Comparison of ENCODE assay signal across 9 cellular contexts in genomic region chr11:38460901-38461300, GRCh38.
DNase-seq lines count a peak whose midpoint lies in the region; ATAC-seq and TF ChIP-seq lines count a peak whose summit lies in the region.
"Had no signal": no experiment of that assay in that cellular context is flagged by ENCODE, and none has a peak within 500 bp of the region (broad histone marks: within the 10 kb centered on the region; RNA-seq: fewer than 3 reads in every experiment).

No MANE protein-coding gene starts in this region.

- TF ChIP-seq CTCF in chondrocyte (IDR thresholded peaks at IDR 0.05) (no peak), nephron progenitor cell (IDR thresholded peaks at IDR 0.05) (no peak)

- ATAC-seq in HG02981 (IDR thresholded peaks at IDR 0.05; ENCODE audit: unreplicated experiment) (no peak), HG02571 (IDR thresholded peaks at IDR 0.05; ENCODE audit: unreplicated experiment) (no peak)

- no peaks in the 10 kb centered on the region for H3K36me3 Mint-ChIP-seq in chondrocyte (ENCODE audit: low read depth)
- H3K36me3 Mint-ChIP-seq in nephron progenitor cell (ENCODE audit: low read depth): no peaks in the 10 kb centered on the region

- H3K27me3 Mint-ChIP-seq in chondrocyte (ENCODE audit: low read depth) (no peaks in the 10 kb centered on the region), nephron progenitor cell (ENCODE audit: low read depth, poor library complexity) (no peaks in the 10 kb centered on the region)

- H3K27ac Mint-ChIP-seq in chondrocyte (ENCODE audit: unreplicated experiment): peak overlapping the region; percentile 97
- no peak overlapping the region for H3K27ac Mint-ChIP-seq in nephron progenitor cell

- H3K4me1 Mint-ChIP-seq in chondrocyte (ENCODE audit: low read depth) (peaks cover 46% of the 10 kb centered on the region), nephron progenitor cell (peaks cover 5% of the 10 kb centered on the region)

- DNase-seq in Daoy (ENCODE audit: low read depth): peak; percentile 2
- DNase-seq in NCI-H446 treated with DMSO at 0.1 percent for 48 hours (lab: John Stamatoyannopoulos, UW): peak; percentile 99
- no peak for DNase-seq in chondrocyte (ENCODE audit: low spot score)
- DNase-seq in nephron progenitor cell: peak; percentile 29
- DNase-seq in NCI-H1694 treated with DMSO at 0.1 percent for 48 hours (lab: John Stamatoyannopoulos, UW): no peak
- no peak for DNase-seq in KG1 (lab: John Stamatoyannopoulos, UW)
- DNase-seq: stimulated activated naive CD4-positive, alpha-beta T cell treated with Interleukin-2 at 50 U/mL for 16 hours had no signal

- no peak overlapping the region for H3K4me3 Mint-ChIP-seq in chondrocyte (ENCODE audit: unreplicated experiment)
- H3K4me3 Mint-ChIP-seq in nephron progenitor cell: no peak overlapping the region

- peaks cover 2% of the 10 kb centered on the region for H3K9me3 Mint-ChIP-seq in chondrocyte (ENCODE audit: low read depth)
- H3K9me3 Mint-ChIP-seq in nephron progenitor cell: no peaks in the 10 kb centered on the region

Comparison
In these comparisons a context has a peak if more than half of its experiments do, and no peak if none do; other contexts are left out.
1. DNase-seq: peak in Daoy (single experiment), NCI-H446 treated with DMSO at 0.1 percent for 48 hours (single experiment) and nephron progenitor cell (single experiment); none in chondrocyte (single experiment), NCI-H1694 treated with DMSO at 0.1 percent for 48 hours (single experiment) and KG1 (single experiment).